13 cellular contexts compared by ENCODE assay signal in genomic region chr2:127523269-127523930, GRCh38. TPM values are rescaled to one million over a fixed set of nuclear protein-coding genes. Genes with fewer than 3 reads are reported as not detected.
DNase-seq lines count a peak whose midpoint lies in the region; ATAC-seq and TF ChIP-seq lines count a peak whose summit lies in the region.
"Had no signal": no experiment of that assay in that cellular context is flagged by ENCODE, and none has a peak within 500 bp of the region (broad histone marks: within the 10 kb centered on the region; RNA-seq: fewer than 3 reads in every experiment).

No MANE protein-coding gene starts in this region.

- H3K9ac ChIP-seq in Loucy (ENCODE audit: low read depth, low read length, poor library complexity, severe bottlenecking) = peak overlapping the region; percentile 44

- CTCF ChIA-PET in CD8-positive, alpha-beta T cell (lab: Charles Lee) = interaction anchor here (0.6 kb wide), 1 partner anchor 17 kb away, joined by 5 read pairs; no protein-coding TSS in a partner anchor
- CTCF ChIA-PET in naive thymus-derived CD4-positive, alpha-beta T cell (lab: Charles Lee) = no interaction called here

- POLR2A ChIA-PET in CD8-positive, alpha-beta T cell (lab: Charles Lee) = no interaction called here
- POLR2A ChIA-PET in naive thymus-derived CD4-positive, alpha-beta T cell (lab: Charles Lee) = no interaction called here

- peak overlapping the region; percentile 5 for H3K27ac Mint-ChIP-seq in CD8-positive, alpha-beta T cell
- H3K27ac Mint-ChIP-seq in activated naive CD8-positive, alpha-beta T cell treated with anti-CD3 and anti-CD28 coated beads, Interleukin-2, amount 50 U/mL, for 24 hours = peak overlapping the region; percentile 6
- H3K27ac Mint-ChIP-seq in naive thymus-derived CD4-positive, alpha-beta T cell = peak overlapping the region in 6 of 9 donors; percentile 2 to 75 (median 23)

- peaks cover 51% of the 10 kb centered on the region for H3K4me1 Mint-ChIP-seq in CD8-positive, alpha-beta T cell (ENCODE audit: low read depth)
- peaks cover 42% of the 10 kb centered on the region for H3K4me1 Mint-ChIP-seq in activated naive CD8-positive, alpha-beta T cell treated with anti-CD3 and anti-CD28 coated beads, Interleukin-2, amount 50 U/mL, for 24 hours
- peaks cover 19 to 62% (median 56%) of the 10 kb centered on the region in 7 donors for H3K4me1 Mint-ChIP-seq in naive thymus-derived CD4-positive, alpha-beta T cell

- TF ChIP-seq CTCF in CD8-positive, alpha-beta T cell (IDR thresholded peaks at IDR 0.05) = no peak
- no peak for TF ChIP-seq CTCF in Loucy (conservative IDR thresholded peaks at IDR 0.05; ENCODE audit: low read length)

- H3K9me3 Mint-ChIP-seq in CD8-positive, alpha-beta T cell = no peaks in the 10 kb centered on the region
- H3K9me3 Mint-ChIP-seq in activated naive CD8-positive, alpha-beta T cell treated with anti-CD3 and anti-CD28 coated beads, Interleukin-2, amount 50 U/mL, for 24 hours = no peaks in the 10 kb centered on the region
- no peaks in the 10 kb centered on the region for H3K9me3 Mint-ChIP-seq in naive thymus-derived CD4-positive, alpha-beta T cell

- H3K4me3 ChIP-seq in CD8-positive, alpha-beta T cell (ENCODE audit: low read depth, low read length) = no peak overlapping the region
- H3K4me3 ChIP-seq in Loucy (ENCODE audit: low read length, poor library complexity, severe bottlenecking) = peak overlapping the region; percentile 58
- no peak overlapping the region for H3K4me3 ChIP-seq in naive thymus-derived CD4-positive, alpha-beta T cell (ENCODE audit: low read length)
- H3K4me3 ChIP-seq: thyroid gland had no signal

- H3K9me2 ChIP-seq in Loucy (replicated peaks; ENCODE audit: low read depth, low read length) = no peaks in the 10 kb centered on the region

- H3K27me3 ChIP-seq in CD8-positive, alpha-beta T cell (ENCODE audit: insufficient read depth, low read length) = no peaks in the 10 kb centered on the region
- H3K27me3 ChIP-seq in Loucy (ENCODE audit: insufficient read depth, low read length, poor library complexity, severe bottlenecking) = no peaks in the 10 kb centered on the region
- H3K27me3 ChIP-seq in naive thymus-derived CD4-positive, alpha-beta T cell (ENCODE audit: control insufficient read depth in 2 of 2, insufficient read depth in 2 of 2, low read length in 2 of 2) = no peaks in the 10 kb centered on the region
- H3K27me3 ChIP-seq: thyroid gland had no signal

- no peak for ATAC-seq in CD8-positive, alpha-beta T cell
- no peak for ATAC-seq in activated naive CD8-positive, alpha-beta T cell treated with anti-CD3 and anti-CD28 coated beads, Interleukin-2, amount 50 U/mL, for 24 hours
- ATAC-seq in naive thymus-derived CD4-positive, alpha-beta T cell = no peak

- H3F3A ChIP-seq in Loucy (ENCODE audit: low read depth) = no peaks in the 10 kb centered on the region

- H3K36me3 ChIP-seq in CD8-positive, alpha-beta T cell (ENCODE audit: insufficient read depth, low read length) = peaks cover 14% of the 10 kb centered on the region
- H3K36me3 ChIP-seq in Loucy (ENCODE audit: insufficient read depth, low read length) = peaks cover 15% of the 10 kb centered on the region; the same call in 1 of the 2 replicates
- peaks cover 0 to 33% (median 7%) of the 10 kb centered on the region in 3 experiments for H3K36me3 ChIP-seq in naive thymus-derived CD4-positive, alpha-beta T cell (ENCODE audit: control insufficient read depth in 2 of 3, insufficient read depth in 3 of 3, low read length in 3 of 3)

- peaks cover 42% of the 10 kb centered on the region for H4K20me1 ChIP-seq in Loucy (ENCODE audit: insufficient read depth, low read length, poor library complexity, severe bottlenecking)

- H3K9me3 ChIP-seq in CD8-positive, alpha-beta T cell (ENCODE audit: low read length) = no peaks in the 10 kb centered on the region
- H3K9me3 ChIP-seq in Loucy (ENCODE audit: insufficient read depth, low read depth, low read length) = no peaks in the 10 kb centered on the region
- no peaks in the 10 kb centered on the region for H3K9me3 ChIP-seq in naive thymus-derived CD4-positive, alpha-beta T cell (ENCODE audit: control insufficient read depth in 2 of 3, low read length in 3 of 3)
- H3K9me3 ChIP-seq: thyroid gland had no signal

- H3K4me1 ChIP-seq in CD8-positive, alpha-beta T cell (ENCODE audit: insufficient read depth, low read length) = peaks cover 31% of the 10 kb centered on the region
- H3K4me1 ChIP-seq in Loucy (ENCODE audit: insufficient read depth, low read length, poor library complexity, severe bottlenecking) = peaks cover 44% of the 10 kb centered on the region
- H3K4me1 ChIP-seq in naive thymus-derived CD4-positive, alpha-beta T cell (ENCODE audit: control insufficient read depth in 2 of 2, insufficient read depth in 2 of 2, low read length in 2 of 2) = peaks cover 6 to 9% of the 10 kb centered on the region in 2 donors

- H3K27ac ChIP-seq in CD8-positive, alpha-beta T cell (ENCODE audit: low read depth, low read length) = no peak overlapping the region
- no peak overlapping the region for H3K27ac ChIP-seq in naive thymus-derived CD4-positive, alpha-beta T cell (ENCODE audit: low read depth, low read length)
- H3K27ac ChIP-seq: thyroid gland had no signal

- peaks cover 77% of the 10 kb centered on the region for H3K79me2 ChIP-seq in Loucy (ENCODE audit: insufficient read depth, low read length)

- DNase-seq in CD8-positive, alpha-beta T cell = no peak
- DNase-seq in activated naive CD8-positive, alpha-beta T cell treated with anti-CD3 and anti-CD28 coated beads, Interleukin-2, amount 50 U/mL, for 24 hours = no peak
- no peak for DNase-seq in naive thymus-derived CD4-positive, alpha-beta T cell
- DNase-seq in HT-29 (ENCODE audit: low spot score) = no peak
- no peak for DNase-seq in stimulated activated CD4-positive, alpha-beta T cell treated with anti-CD3 and anti-CD28 coated beads, Interleukin-4, amount 100 ng/mL, for 4 hours
- DNase-seq in middle frontal gyrus (ENCODE audit: extremely low spot score, low spot score) = no peak
- DNase-seq: activated CD4-positive, alpha-beta T cell treated with anti-CD3 and anti-CD28 coated beads, Interleukin-2, amount 50 U/mL, for 4 hours; MM.1S; NCI-H2081 treated with DMSO at 0.1 percent for 48 hours; T-helper 9 cell; thyroid gland had no signal

- peaks cover 63% of the 10 kb centered on the region for H3K36me3 Mint-ChIP-seq in CD8-positive, alpha-beta T cell
- peaks cover 44% of the 10 kb centered on the region for H3K36me3 Mint-ChIP-seq in activated naive CD8-positive, alpha-beta T cell treated with anti-CD3 and anti-CD28 coated beads, Interleukin-2, amount 50 U/mL, for 24 hours (ENCODE audit: low read depth)
- peaks cover 0 to 21% (median 12%) of the 10 kb centered on the region in 5 donors for H3K36me3 Mint-ChIP-seq in naive thymus-derived CD4-positive, alpha-beta T cell

- no peak overlapping the region for H2AFZ ChIP-seq in Loucy (ENCODE audit: low read length)

- intact Hi-C loops in CD8-positive, alpha-beta T cell (cut with DNase I, micrococcal nuclease) = loop anchor here (10.0 kb wide), 2 partner anchors 331 to 869 kb away; partner anchors contain the start of genes GYPC (in 2 of the 2) and POLR2D (in 1 of the 2)
- intact Hi-C loops in naive thymus-derived CD4-positive, alpha-beta T cell (cut with micrococcal nuclease) = loop anchor here (10.0 kb wide), 5 partner anchors 361 to 859 kb away; partner anchors contain the start of genes AMMECR1L (in 2 of the 2) and UGGT1 (in 1 of the 2)

- no peaks in the 10 kb centered on the region for H3K27me3 Mint-ChIP-seq in CD8-positive, alpha-beta T cell (ENCODE audit: low read depth)
- H3K27me3 Mint-ChIP-seq in activated naive CD8-positive, alpha-beta T cell treated with anti-CD3 and anti-CD28 coated beads, Interleukin-2, amount 50 U/mL, for 24 hours = no peaks in the 10 kb centered on the region
- H3K27me3 Mint-ChIP-seq in naive thymus-derived CD4-positive, alpha-beta T cell = no peaks in the 10 kb centered on the region

- H3K4me2 ChIP-seq in Loucy (ENCODE audit: low read depth, low read length, poor library complexity, severe bottlenecking) = peak overlapping the region; percentile 70

- peak overlapping the region; percentile 2 for H3K4me3 Mint-ChIP-seq in CD8-positive, alpha-beta T cell
- peak overlapping the region; percentile 24 for H3K4me3 Mint-ChIP-seq in activated naive CD8-positive, alpha-beta T cell treated with anti-CD3 and anti-CD28 coated beads, Interleukin-2, amount 50 U/mL, for 24 hours
- peak overlapping the region in 9 of 10 donors; percentile 3 to 55 (median 48) for H3K4me3 Mint-ChIP-seq in naive thymus-derived CD4-positive, alpha-beta T cell

RNA-seq across cellular contexts. Expression of gene IWS1, which starts 2.9 kb away (rescaled TPM):
- 10 to 100 TPM; 30.4 to 33.4 TPM for total RNA-seq in CD8-positive, alpha-beta T cell
- 10 to 100 TPM; 24.0 to 57.5 (median 43.4) TPM for total RNA-seq in naive thymus-derived CD4-positive, alpha-beta T cell
- 10 to 100 TPM; 15.7 to 39.7 TPM for polyA plus RNA-seq in naive thymus-derived CD4-positive, alpha-beta T cell
- 34.8 and 43.1 TPM in 2 replicates for total RNA-seq in HT-29 (2014; rRNA removed; shearing (Covaris generic))

RNA-seq across cellular contexts. Expression of gene MYO7B, which starts 12.1 kb away (rescaled TPM):
- under 1 TPM; 0.25 to 0.33 TPM for total RNA-seq in CD8-positive, alpha-beta T cell
- 1 to 10 TPM in 2 of 5 experiments, under 1 TPM in 1, not detected in 2; 0.29 to 5.9 (median 1.3) TPM for total RNA-seq in naive thymus-derived CD4-positive, alpha-beta T cell
- polyA plus RNA-seq in naive thymus-derived CD4-positive, alpha-beta T cell = not detected
- total RNA-seq in HT-29 (2014; rRNA removed; shearing (Covaris generic)) = 4.8 and 5.4 TPM in 2 replicates
- polyA plus RNA-seq: keratinocyte had no signal
